Comparison of ENCODE assay signal across 9 cellular contexts in the genomic region with DNA sequence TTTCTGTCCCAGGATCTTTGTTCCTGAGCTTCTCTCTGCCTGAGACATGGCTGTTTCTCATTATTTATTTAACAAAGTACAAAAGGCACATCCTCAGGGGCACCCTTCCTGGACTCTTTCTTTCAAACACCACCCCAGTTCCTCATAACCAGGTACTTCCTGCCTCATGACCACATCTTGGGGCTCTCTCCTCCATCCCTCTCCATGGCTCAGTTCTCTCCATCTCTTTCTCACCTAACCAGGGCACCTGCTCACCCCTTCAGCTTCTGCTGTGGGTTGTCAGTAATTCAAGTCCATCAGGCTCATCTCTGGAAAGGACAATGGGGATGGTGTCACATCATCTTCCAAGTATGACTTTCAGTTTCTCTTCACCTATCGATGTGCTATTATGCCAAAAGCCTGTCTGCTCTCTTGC.
DNase-seq lines count a peak whose midpoint lies in the region; ATAC-seq and TF ChIP-seq lines count a peak whose summit lies in the region.
"Had no signal": no experiment of that assay in that cellular context is flagged by ENCODE, and none has a peak within 500 bp of the region (broad histone marks: within the 10 kb centered on the region; RNA-seq: fewer than 3 reads in every experiment).

No MANE protein-coding gene starts in this region.

- no peaks in the 10 kb centered on the region for H3K9me3 ChIP-seq in PC-3 (ENCODE audit: low read length)

- H3F3A ChIP-seq in PC-3 (ENCODE audit: low read length, unreplicated experiment): no peaks in the 10 kb centered on the region

- no peaks in the 10 kb centered on the region for H4K20me1 ChIP-seq in PC-3 (ENCODE audit: low read length)

- peak overlapping the region; percentile 86 for H3K4me2 ChIP-seq in PC-3 (ENCODE audit: low read length)

- ATAC-seq in GM19351 (IDR thresholded peaks at IDR 0.05; ENCODE audit: unreplicated experiment) (peak; percentile 67), PC-3 (peak; percentile 52), GM18907 (IDR thresholded peaks at IDR 0.05; ENCODE audit: unreplicated experiment) (no peak)

- intact Hi-C loops in PC-3 (cut with micrococcal nuclease): loop anchor here (1.0 to 10.0 kb wide), 4 partner anchors 13 to 672 kb away; partner anchors contain the start of gene TBX3

- no peak overlapping the region for H3K4me3 Mint-ChIP-seq in stimulated activated naive CD8-positive, alpha-beta T cell treated with anti-CD3 and anti-CD28 coated beads, Interleukin-15, Interleukin-2, amounts not matched to agents 100 ng/mL and 50 ng/mL, for 24 hours
- H3K4me3 Mint-ChIP-seq: activated T-cell treated with anti-CD3 and anti-CD28 coated beads, Interleukin-2, amount 50 U/mL, for 4 hours had no signal

- peak overlapping the region; percentile 80 for H3K9ac ChIP-seq in PC-3 (ENCODE audit: low read length)

- H3K27me3 Mint-ChIP-seq in stimulated activated naive CD8-positive, alpha-beta T cell treated with anti-CD3 and anti-CD28 coated beads, Interleukin-15, Interleukin-2, amounts not matched to agents 100 ng/mL and 50 ng/mL, for 24 hours: peaks cover 3% of the 10 kb centered on the region

- peak overlapping the region; percentile 94 for H3K27ac ChIP-seq in PC-3 (ENCODE audit: low read length)

- H3K27me3 ChIP-seq in PC-3 (ENCODE audit: low read length): no peaks in the 10 kb centered on the region

- peaks cover 23% of the 10 kb centered on the region for H3K4me1 ChIP-seq in PC-3 (ENCODE audit: insufficient read depth, low read length)

- H3K9me3 Mint-ChIP-seq in stimulated activated naive CD8-positive, alpha-beta T cell treated with anti-CD3 and anti-CD28 coated beads, Interleukin-15, Interleukin-2, amounts not matched to agents 100 ng/mL and 50 ng/mL, for 24 hours: no peaks in the 10 kb centered on the region
- H3K9me3 Mint-ChIP-seq: activated T-cell treated with anti-CD3 and anti-CD28 coated beads, Interleukin-2, amount 50 U/mL, for 4 hours had no signal

- no peaks in the 10 kb centered on the region for H3K4me1 Mint-ChIP-seq in stimulated activated naive CD8-positive, alpha-beta T cell treated with anti-CD3 and anti-CD28 coated beads, Interleukin-15, Interleukin-2, amounts not matched to agents 100 ng/mL and 50 ng/mL, for 24 hours (ENCODE audit: low read depth)

- H3K4me3 ChIP-seq in PC-3 (ENCODE audit: low read length) (peak overlapping the region; percentile 68), fibroblast of pulmonary artery (replicated peaks; ENCODE audit: low read depth, low read length) (peak overlapping the region; percentile 58)

- CTCF ChIA-PET in PC-3 (lab: Charles Lee): no interaction called here

- POLR2A ChIA-PET in PC-3 (lab: Charles Lee; ENCODE audit: unreplicated experiment): interaction anchor here (0.5 to 1.6 kb wide), 3 partner anchors 34 to 670 kb away, joined by 3 to 16 read pairs (median 4); partner anchors contain the start of gene TBX3

- H3K9me2 ChIP-seq in PC-3 (replicated peaks; ENCODE audit: low read length): no peaks in the 10 kb centered on the region

- TF ChIP-seq CTCF in PC-3 (conservative IDR thresholded peaks at IDR 0.05; ENCODE audit: low read depth, low read length): no peak
- TF ChIP-seq CTCF in fibroblast of pulmonary artery (IDR thresholded peaks at IDR 0.05; ENCODE audit: low read length, missing control alignments): no peak
- no peak for TF ChIP-seq CTCF in GM20000 (IDR thresholded peaks at IDR 0.05; ENCODE audit: extremely low read depth, missing control alignments)

- no peaks in the 10 kb centered on the region for H3K79me2 ChIP-seq in PC-3 (ENCODE audit: low read length)

- H2AFZ ChIP-seq in PC-3 (ENCODE audit: low read length): peak overlapping the region; percentile 65

- DNase-seq in PC-3: no peak
- no peak for DNase-seq in fibroblast of pulmonary artery (ENCODE audit: low read depth)
- no peak for DNase-seq in GM20000 (ENCODE audit: low spot score)
- DNase-seq in kidney tubule cell (ENCODE audit: low spot score): no peak
- DNase-seq: activated T-cell treated with anti-CD3 and anti-CD28 coated beads, Interleukin-2, amount 50 U/mL, for 4 hours; NCI-H526 treated with DMSO at 0.1 percent for 48 hours had no signal

- no peaks in the 10 kb centered on the region for H3K36me3 Mint-ChIP-seq in stimulated activated naive CD8-positive, alpha-beta T cell treated with anti-CD3 and anti-CD28 coated beads, Interleukin-15, Interleukin-2, amounts not matched to agents 100 ng/mL and 50 ng/mL, for 24 hours (ENCODE audit: low read depth)

- peak overlapping the region; percentile 45 for H3K27ac Mint-ChIP-seq in stimulated activated naive CD8-positive, alpha-beta T cell treated with anti-CD3 and anti-CD28 coated beads, Interleukin-15, Interleukin-2, amounts not matched to agents 100 ng/mL and 50 ng/mL, for 24 hours

- no peaks in the 10 kb centered on the region for H3K36me3 ChIP-seq in PC-3 (ENCODE audit: low read depth, low read length)

- BruUV-seq in PC-3 (replicated peaks; lab: Mats Ljungman, UMichigan): TSS peak; percentile 87
